1 cellular context compared by ENCODE assay signal in genomic region chr11:2130881-2131352, GRCh38.
A peak's percentile ranks its signal among the peaks of the same experiment; 100 is the strongest.
TF ChIP-seq lines count a peak whose summit lies in the region.

No MANE protein-coding gene starts in this region.

TF ChIP-seq in HepG2, 621 proteins besides CTCF, POLR2A, EP300 and RAD21 (continued from another document and continues in another):
- TF ChIP-seq ARID4A (CRISPR knock-in tag; IDR thresholded peaks at IDR 0.05; ENCODE audit: borderline replicate concordance) (no peak), JARID2 (CRISPR knock-in tag; IDR thresholded peaks at IDR 0.05; ENCODE audit: insufficient replicate concordance) (no peak), RARA (CRISPR knock-in tag; IDR thresholded peaks at IDR 0.05) (peak; percentile 6; the same call in 1 of the 2 replicates), RBM39 (IDR thresholded peaks at IDR 0.05; ENCODE audit: low read depth, low read length, poor library complexity, severe bottlenecking) (no peak), PITX1 (CRISPR knock-in tag; IDR thresholded peaks at IDR 0.05) (no peak), PBX3 (CRISPR knock-in tag; IDR thresholded peaks at IDR 0.05; ENCODE audit: borderline replicate concordance) (no peak), ZBTB42 (CRISPR knock-in tag; IDR thresholded peaks at IDR 0.05) (no peak; the same call in 1 of the 2 replicates), HHEX (CRISPR knock-in tag; IDR thresholded peaks at IDR 0.05) (no peak), PCBP2 (optimal IDR thresholded peaks at IDR 0.05; ENCODE audit: low read depth, low read length, poor library complexity, severe bottlenecking) (no peak), ZNF768 (CRISPR knock-in tag; IDR thresholded peaks at IDR 0.05) (0 out of 2 replicates have a peak, but pooled peaks have one; percentile 30), ZFP36 (IDR thresholded peaks at IDR 0.05; ENCODE audit: borderline replicate concordance, low read depth, low read length, partially characterized antibody) (no peak), POLR2AphosphoS5 (IDR thresholded peaks at IDR 0.05; ENCODE audit: low read depth, low read length) (peak; percentile 57), MTF1 (CRISPR knock-in tag; IDR thresholded peaks at IDR 0.05) (no peak), TP53 (CRISPR knock-in tag; conservative IDR thresholded peaks at IDR 0.05) (no peak; the same call in 1 of the 2 replicates), NR2F1 (CRISPR knock-in tag; IDR thresholded peaks at IDR 0.05) (no peak), MYC (CRISPR knock-in tag; IDR thresholded peaks at IDR 0.05; ENCODE audit: borderline replicate concordance) (no peak), KDM1A (CRISPR knock-in tag; IDR thresholded peaks at IDR 0.05) (no peak), SAP130 (CRISPR knock-in tag; IDR thresholded peaks at IDR 0.05; ENCODE audit: low read depth) (no peak), ZNF616 (CRISPR knock-in tag; IDR thresholded peaks at IDR 0.05; ENCODE audit: low read depth) (no peak), DR1 (CRISPR knock-in tag; IDR thresholded peaks at IDR 0.05) (no peak), ZSCAN20 (CRISPR knock-in tag; IDR thresholded peaks at IDR 0.05; ENCODE audit: borderline replicate concordance) (no peak), ZNF329 (CRISPR knock-in tag; IDR thresholded peaks at IDR 0.05; ENCODE audit: low read depth) (peak; percentile 15; the same call in 1 of the 2 replicates), DPF2 (CRISPR knock-in tag; IDR thresholded peaks at IDR 0.05; ENCODE audit: borderline replicate concordance, low read depth) (no peak), PLRG1 (conservative IDR thresholded peaks at IDR 0.05) (no peak)
- TF ChIP-seq, protein P1, sequence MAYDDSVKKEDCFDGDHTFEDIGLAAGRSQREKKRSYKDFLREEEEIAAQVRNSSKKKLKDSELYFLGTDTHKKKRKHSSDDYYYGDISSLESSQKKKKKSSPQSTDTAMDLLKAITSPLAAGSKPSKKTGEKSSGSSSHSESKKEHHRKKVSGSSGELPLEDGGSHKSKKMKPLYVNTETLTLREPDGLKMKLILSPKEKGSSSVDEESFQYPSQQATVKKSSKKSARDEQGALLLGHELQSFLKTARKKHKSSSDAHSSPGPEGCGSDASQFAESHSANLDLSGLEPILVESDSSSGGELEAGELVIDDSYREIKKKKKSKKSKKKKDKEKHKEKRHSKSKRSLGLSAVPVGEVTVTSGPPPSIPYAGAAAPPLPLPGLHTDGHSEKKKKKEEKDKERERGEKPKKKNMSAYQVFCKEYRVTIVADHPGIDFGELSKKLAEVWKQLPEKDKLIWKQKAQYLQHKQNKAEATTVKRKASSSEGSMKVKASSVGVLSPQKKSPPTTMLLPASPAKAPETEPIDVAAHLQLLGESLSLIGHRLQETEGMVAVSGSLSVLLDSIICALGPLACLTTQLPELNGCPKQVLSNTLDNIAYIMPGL (CRISPR knock-in tag; IDR thresholded peaks at IDR 0.05; ENCODE audit: borderline replicate concordance in 1 of 2, low read depth in 1 of 2), result no peak
- TF ChIP-seq, protein P2, sequence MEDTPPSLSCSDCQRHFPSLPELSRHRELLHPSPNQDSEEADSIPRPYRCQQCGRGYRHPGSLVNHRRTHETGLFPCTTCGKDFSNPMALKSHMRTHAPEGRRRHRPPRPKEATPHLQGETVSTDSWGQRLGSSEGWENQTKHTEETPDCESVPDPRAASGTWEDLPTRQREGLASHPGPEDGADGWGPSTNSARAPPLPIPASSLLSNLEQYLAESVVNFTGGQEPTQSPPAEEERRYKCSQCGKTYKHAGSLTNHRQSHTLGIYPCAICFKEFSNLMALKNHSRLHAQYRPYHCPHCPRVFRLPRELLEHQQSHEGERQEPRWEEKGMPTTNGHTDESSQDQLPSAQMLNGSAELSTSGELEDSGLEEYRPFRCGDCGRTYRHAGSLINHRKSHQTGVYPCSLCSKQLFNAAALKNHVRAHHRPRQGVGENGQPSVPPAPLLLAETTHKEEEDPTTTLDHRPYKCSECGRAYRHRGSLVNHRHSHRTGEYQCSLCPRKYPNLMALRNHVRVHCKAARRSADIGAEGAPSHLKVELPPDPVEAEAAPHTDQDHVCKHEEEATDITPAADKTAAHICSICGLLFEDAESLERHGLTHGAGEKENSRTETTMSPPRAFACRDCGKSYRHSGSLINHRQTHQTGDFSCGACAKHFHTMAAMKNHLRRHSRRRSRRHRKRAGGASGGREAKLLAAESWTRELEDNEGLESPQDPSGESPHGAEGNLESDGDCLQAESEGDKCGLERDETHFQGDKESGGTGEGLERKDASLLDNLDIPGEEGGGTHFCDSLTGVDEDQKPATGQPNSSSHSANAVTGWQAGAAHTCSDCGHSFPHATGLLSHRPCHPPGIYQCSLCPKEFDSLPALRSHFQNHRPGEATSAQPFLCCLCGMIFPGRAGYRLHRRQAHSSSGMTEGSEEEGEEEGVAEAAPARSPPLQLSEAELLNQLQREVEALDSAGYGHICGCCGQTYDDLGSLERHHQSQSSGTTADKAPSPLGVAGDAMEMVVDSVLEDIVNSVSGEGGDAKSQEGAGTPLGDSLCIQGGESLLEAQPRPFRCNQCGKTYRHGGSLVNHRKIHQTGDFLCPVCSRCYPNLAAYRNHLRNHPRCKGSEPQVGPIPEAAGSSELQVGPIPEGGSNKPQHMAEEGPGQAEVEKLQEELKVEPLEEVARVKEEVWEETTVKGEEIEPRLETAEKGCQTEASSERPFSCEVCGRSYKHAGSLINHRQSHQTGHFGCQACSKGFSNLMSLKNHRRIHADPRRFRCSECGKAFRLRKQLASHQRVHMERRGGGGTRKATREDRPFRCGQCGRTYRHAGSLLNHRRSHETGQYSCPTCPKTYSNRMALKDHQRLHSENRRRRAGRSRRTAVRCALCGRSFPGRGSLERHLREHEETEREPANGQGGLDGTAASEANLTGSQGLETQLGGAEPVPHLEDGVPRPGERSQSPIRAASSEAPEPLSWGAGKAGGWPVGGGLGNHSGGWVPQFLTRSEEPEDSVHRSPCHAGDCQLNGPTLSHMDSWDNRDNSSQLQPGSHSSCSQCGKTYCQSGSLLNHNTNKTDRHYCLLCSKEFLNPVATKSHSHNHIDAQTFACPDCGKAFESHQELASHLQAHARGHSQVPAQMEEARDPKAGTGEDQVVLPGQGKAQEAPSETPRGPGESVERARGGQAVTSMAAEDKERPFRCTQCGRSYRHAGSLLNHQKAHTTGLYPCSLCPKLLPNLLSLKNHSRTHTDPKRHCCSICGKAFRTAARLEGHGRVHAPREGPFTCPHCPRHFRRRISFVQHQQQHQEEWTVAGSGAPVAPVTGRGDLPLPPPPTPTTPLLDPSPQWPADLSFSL (CRISPR knock-in tag; IDR thresholded peaks at IDR 0.05), result no peak
- TF ChIP-seq, protein P3, sequence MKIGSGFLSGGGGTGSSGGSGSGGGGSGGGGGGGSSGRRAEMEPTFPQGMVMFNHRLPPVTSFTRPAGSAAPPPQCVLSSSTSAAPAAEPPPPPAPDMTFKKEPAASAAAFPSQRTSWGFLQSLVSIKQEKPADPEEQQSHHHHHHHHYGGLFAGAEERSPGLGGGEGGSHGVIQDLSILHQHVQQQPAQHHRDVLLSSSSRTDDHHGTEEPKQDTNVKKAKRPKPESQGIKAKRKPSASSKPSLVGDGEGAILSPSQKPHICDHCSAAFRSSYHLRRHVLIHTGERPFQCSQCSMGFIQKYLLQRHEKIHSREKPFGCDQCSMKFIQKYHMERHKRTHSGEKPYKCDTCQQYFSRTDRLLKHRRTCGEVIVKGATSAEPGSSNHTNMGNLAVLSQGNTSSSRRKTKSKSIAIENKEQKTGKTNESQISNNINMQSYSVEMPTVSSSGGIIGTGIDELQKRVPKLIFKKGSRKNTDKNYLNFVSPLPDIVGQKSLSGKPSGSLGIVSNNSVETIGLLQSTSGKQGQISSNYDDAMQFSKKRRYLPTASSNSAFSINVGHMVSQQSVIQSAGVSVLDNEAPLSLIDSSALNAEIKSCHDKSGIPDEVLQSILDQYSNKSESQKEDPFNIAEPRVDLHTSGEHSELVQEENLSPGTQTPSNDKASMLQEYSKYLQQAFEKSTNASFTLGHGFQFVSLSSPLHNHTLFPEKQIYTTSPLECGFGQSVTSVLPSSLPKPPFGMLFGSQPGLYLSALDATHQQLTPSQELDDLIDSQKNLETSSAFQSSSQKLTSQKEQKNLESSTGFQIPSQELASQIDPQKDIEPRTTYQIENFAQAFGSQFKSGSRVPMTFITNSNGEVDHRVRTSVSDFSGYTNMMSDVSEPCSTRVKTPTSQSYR (CRISPR knock-in tag; IDR thresholded peaks at IDR 0.05; ENCODE audit: borderline replicate concordance), result no peak
- TF ChIP-seq, protein P4, sequence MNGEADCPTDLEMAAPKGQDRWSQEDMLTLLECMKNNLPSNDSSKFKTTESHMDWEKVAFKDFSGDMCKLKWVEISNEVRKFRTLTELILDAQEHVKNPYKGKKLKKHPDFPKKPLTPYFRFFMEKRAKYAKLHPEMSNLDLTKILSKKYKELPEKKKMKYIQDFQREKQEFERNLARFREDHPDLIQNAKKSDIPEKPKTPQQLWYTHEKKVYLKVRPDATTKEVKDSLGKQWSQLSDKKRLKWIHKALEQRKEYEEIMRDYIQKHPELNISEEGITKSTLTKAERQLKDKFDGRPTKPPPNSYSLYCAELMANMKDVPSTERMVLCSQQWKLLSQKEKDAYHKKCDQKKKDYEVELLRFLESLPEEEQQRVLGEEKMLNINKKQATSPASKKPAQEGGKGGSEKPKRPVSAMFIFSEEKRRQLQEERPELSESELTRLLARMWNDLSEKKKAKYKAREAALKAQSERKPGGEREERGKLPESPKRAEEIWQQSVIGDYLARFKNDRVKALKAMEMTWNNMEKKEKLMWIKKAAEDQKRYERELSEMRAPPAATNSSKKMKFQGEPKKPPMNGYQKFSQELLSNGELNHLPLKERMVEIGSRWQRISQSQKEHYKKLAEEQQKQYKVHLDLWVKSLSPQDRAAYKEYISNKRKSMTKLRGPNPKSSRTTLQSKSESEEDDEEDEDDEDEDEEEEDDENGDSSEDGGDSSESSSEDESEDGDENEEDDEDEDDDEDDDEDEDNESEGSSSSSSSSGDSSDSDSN (CRISPR knock-in tag; IDR thresholded peaks at IDR 0.05), result 0 out of 2 replicates have a peak, but pooled peaks have one; percentile 13
- TF ChIP-seq, protein P5, sequence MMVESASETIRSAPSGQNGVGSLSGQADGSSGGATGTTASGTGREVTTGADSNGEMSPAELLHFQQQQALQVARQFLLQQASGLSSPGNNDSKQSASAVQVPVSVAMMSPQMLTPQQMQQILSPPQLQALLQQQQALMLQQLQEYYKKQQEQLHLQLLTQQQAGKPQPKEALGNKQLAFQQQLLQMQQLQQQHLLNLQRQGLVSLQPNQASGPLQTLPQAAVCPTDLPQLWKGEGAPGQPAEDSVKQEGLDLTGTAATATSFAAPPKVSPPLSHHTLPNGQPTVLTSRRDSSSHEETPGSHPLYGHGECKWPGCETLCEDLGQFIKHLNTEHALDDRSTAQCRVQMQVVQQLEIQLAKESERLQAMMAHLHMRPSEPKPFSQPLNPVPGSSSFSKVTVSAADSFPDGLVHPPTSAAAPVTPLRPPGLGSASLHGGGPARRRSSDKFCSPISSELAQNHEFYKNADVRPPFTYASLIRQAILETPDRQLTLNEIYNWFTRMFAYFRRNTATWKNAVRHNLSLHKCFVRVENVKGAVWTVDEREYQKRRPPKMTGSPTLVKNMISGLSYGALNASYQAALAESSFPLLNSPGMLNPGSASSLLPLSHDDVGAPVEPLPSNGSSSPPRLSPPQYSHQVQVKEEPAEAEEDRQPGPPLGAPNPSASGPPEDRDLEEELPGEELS (CRISPR knock-in tag; IDR thresholded peaks at IDR 0.05), result no peak
